Comparison of ENCODE assay signal across 1 cellular context in genomic region chr6:7166410-7167293, GRCh38.
TF ChIP-seq lines count a peak whose summit lies in the region.

No MANE protein-coding gene starts in this region.

TF ChIP-seq in K562, 482 proteins besides CTCF, POLR2A, EP300 and RAD21 (continued from another document and continues in another):
- TF ChIP-seq ZBTB33 (CRISPR knock-in tag; IDR thresholded peaks at IDR 0.05) (no peak), ZBTB40 (IDR thresholded peaks at IDR 0.05) (0 out of 2 replicates have a peak, but pooled peaks have one; percentile 6), ZBTB40 (CRISPR knock-in tag; IDR thresholded peaks at IDR 0.05) (no peak), BRF1 (IDR thresholded peaks at IDR 0.05; ENCODE audit: borderline replicate concordance, extremely low read depth, insufficient read length) (no peak), ZFX (CRISPR knock-in tag; IDR thresholded peaks at IDR 0.05) (peak; percentile 46; the same call in 1 of the 2 replicates), ZNF583 (CRISPR knock-in tag; IDR thresholded peaks at IDR 0.05) (peak; percentile 94), KLF1 (tag; IDR thresholded peaks at IDR 0.05) (no peak), PHB (CRISPR knock-in tag; IDR thresholded peaks at IDR 0.05) (no peak), ZNF449 (CRISPR knock-in tag; IDR thresholded peaks at IDR 0.05) (peak; percentile 5; the same call in 1 of the 2 replicates), ZNF316 (IDR thresholded peaks at IDR 0.05) (no peak), SRSF9 (IDR thresholded peaks at IDR 0.05; ENCODE audit: borderline replicate concordance, low read depth, low read length) (no peak), ZBTB7A (IDR thresholded peaks at IDR 0.05; ENCODE audit: borderline replicate concordance, control insufficient read depth, low read depth, low read length) (no peak), SREBF2 (CRISPR knock-in tag; IDR thresholded peaks at IDR 0.05) (no peak), PML (IDR thresholded peaks at IDR 0.05; ENCODE audit: low read length) (peak; percentile 45; the same call in 1 of the 2 replicates), MEF2A (IDR thresholded peaks at IDR 0.05; ENCODE audit: control insufficient read depth, low read depth, low read length) (no peak), MCM7 (IDR thresholded peaks at IDR 0.05) (no peak), HMG20A (CRISPR knock-in tag; conservative IDR thresholded peaks at IDR 0.05) (no peak), FOXP1 (CRISPR knock-in tag; IDR thresholded peaks at IDR 0.05) (peak; percentile 71; the same call in 1 of the 2 replicates), NONO (IDR thresholded peaks at IDR 0.05; ENCODE audit: low read depth in 2 of 2, low read length in 1 of 2) (no peak), ZNF41 (CRISPR knock-in tag; conservative IDR thresholded peaks at IDR 0.05) (peak; percentile 89), MCM3 (IDR thresholded peaks at IDR 0.05) (no peak), THRAP3 (IDR thresholded peaks at IDR 0.05; ENCODE audit: borderline replicate concordance) (no peak), CGGBP1 (CRISPR knock-in tag; IDR thresholded peaks at IDR 0.05) (no peak), DIDO1 (tag; IDR thresholded peaks at IDR 0.05; ENCODE audit: low read depth) (peak; percentile 37; the same call in 1 of the 2 replicates), TOE1 (IDR thresholded peaks at IDR 0.05; ENCODE audit: borderline replicate concordance) (0 out of 2 replicates have a peak, but pooled peaks have one; percentile 26), TOE1 (CRISPR knock-in tag; IDR thresholded peaks at IDR 0.05; ENCODE audit: borderline replicate concordance, low read depth) (no peak), FOXA3 (CRISPR knock-in tag; conservative IDR thresholded peaks at IDR 0.05 in 1 of 2, IDR thresholded peaks at IDR 0.05 in 1 of 2) (peak; percentile 9 to 43; a peak in 1 of 4 replicates), SIN3B (IDR thresholded peaks at IDR 0.05; ENCODE audit: low read depth) (no peak), HDAC8 (tag; IDR thresholded peaks at IDR 0.05) (peak; percentile 65; the same call in 1 of the 2 replicates), ATF7 (IDR thresholded peaks at IDR 0.05) (peak; percentile 87), MEF2D (tag; conservative IDR thresholded peaks at IDR 0.05; ENCODE audit: low read depth) (peak; percentile 88), NFRKB (IDR thresholded peaks at IDR 0.05; ENCODE audit: low read depth) (peak; percentile 42; the same call in 1 of the 2 replicates), MAZ (CRISPR knock-in tag; conservative IDR thresholded peaks at IDR 0.05 in 1 of 2, IDR thresholded peaks at IDR 0.05 in 1 of 2) (peak; percentile 14 to 76; a peak in 2 of 4 replicates), ARID3B (CRISPR knock-in tag; IDR thresholded peaks at IDR 0.05; ENCODE audit: borderline replicate concordance) (no peak), MXD1 (CRISPR knock-in tag; IDR thresholded peaks at IDR 0.05; ENCODE audit: borderline replicate concordance, poor library complexity, severe bottlenecking) (no peak), KDM1A (IDR thresholded peaks at IDR 0.05) (peak; percentile 60 to 65; a peak in 3 of 4 replicates)
- TF ChIP-seq, protein P1, sequence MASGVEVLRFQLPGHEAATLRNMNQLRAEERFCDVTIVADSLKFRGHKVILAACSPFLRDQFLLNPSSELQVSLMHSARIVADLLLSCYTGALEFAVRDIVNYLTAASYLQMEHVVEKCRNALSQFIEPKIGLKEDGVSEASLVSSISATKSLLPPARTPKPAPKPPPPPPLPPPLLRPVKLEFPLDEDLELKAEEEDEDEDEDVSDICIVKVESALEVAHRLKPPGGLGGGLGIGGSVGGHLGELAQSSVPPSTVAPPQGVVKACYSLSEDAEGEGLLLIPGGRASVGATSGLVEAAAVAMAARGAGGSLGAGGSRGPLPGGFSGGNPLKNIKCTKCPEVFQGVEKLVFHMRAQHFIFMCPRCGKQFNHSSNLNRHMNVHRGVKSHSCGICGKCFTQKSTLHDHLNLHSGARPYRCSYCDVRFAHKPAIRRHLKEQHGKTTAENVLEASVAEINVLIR (CRISPR knock-in tag; IDR thresholded peaks at IDR 0.05), result peak; percentile 62
- TF ChIP-seq, protein P2, sequence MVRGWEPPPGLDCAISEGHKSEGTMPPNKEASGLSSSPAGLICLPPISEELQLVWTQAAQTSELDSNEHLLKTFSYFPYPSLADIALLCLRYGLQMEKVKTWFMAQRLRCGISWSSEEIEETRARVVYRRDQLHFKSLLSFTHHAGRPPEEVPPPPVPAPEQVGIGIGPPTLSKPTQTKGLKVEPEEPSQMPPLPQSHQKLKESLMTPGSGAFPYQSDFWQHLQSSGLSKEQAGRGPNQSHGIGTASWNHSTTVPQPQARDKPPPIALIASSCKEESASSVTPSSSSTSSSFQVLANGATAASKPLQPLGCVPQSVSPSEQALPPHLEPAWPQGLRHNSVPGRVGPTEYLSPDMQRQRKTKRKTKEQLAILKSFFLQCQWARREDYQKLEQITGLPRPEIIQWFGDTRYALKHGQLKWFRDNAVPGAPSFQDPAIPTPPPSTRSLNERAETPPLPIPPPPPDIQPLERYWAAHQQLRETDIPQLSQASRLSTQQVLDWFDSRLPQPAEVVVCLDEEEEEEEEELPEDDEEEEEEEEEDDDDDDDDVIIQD (CRISPR knock-in tag; IDR thresholded peaks at IDR 0.05), result no peak
- TF ChIP-seq, protein P3, sequence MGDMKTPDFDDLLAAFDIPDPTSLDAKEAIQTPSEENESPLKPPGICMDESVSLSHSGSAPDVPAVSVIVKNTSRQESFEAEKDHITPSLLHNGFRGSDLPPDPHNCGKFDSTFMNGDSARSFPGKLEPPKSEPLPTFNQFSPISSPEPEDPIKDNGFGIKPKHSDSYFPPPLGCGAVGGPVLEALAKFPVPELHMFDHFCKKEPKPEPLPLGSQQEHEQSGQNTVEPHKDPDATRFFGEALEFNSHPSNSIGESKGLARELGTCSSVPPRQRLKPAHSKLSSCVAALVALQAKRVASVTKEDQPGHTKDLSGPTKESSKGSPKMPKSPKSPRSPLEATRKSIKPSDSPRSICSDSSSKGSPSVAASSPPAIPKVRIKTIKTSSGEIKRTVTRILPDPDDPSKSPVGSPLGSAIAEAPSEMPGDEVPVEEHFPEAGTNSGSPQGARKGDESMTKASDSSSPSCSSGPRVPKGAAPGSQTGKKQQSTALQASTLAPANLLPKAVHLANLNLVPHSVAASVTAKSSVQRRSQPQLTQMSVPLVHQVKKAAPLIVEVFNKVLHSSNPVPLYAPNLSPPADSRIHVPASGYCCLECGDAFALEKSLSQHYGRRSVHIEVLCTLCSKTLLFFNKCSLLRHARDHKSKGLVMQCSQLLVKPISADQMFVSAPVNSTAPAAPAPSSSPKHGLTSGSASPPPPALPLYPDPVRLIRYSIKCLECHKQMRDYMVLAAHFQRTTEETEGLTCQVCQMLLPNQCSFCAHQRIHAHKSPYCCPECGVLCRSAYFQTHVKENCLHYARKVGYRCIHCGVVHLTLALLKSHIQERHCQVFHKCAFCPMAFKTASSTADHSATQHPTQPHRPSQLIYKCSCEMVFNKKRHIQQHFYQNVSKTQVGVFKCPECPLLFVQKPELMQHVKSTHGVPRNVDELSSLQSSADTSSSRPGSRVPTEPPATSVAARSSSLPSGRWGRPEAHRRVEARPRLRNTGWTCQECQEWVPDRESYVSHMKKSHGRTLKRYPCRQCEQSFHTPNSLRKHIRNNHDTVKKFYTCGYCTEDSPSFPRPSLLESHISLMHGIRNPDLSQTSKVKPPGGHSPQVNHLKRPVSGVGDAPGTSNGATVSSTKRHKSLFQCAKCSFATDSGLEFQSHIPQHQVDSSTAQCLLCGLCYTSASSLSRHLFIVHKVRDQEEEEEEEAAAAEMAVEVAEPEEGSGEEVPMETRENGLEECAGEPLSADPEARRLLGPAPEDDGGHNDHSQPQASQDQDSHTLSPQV (IDR thresholded peaks at IDR 0.05), result peak; percentile 94
